ENCODE assay signal across 1 cellular context in genomic region chr5:177404641-177405134, GRCh38.
TF ChIP-seq lines count a peak whose summit lies in the region.

No MANE protein-coding gene starts in this region.

TF ChIP-seq in HepG2, 621 proteins besides CTCF, POLR2A, EP300 and RAD21:
- TF ChIP-seq HNRNPL (IDR thresholded peaks at IDR 0.05; ENCODE audit: low read depth, low read length) (0 out of 2 replicates have a peak, but pooled peaks have one; percentile 55), PATZ1 (CRISPR knock-in tag; IDR thresholded peaks at IDR 0.05) (no peak), ZNF263 (CRISPR knock-in tag; IDR thresholded peaks at IDR 0.05) (0 out of 2 replicates have a peak, but pooled peaks have one; percentile 8), ZSCAN5A (CRISPR knock-in tag; IDR thresholded peaks at IDR 0.05; ENCODE audit: borderline replicate concordance) (no peak), MEF2D (CRISPR knock-in tag; IDR thresholded peaks at IDR 0.05) (no peak)
